ENCODE assay signal across 9 cellular contexts in genomic region chr1:77412794-77413530, GRCh38.
A peak's percentile ranks its signal among the peaks of the same experiment; 100 is the strongest.
DNase-seq lines count a peak whose midpoint lies in the region; ATAC-seq and TF ChIP-seq lines count a peak whose summit lies in the region.
"Had no signal": no experiment of that assay in that cellular context is flagged by ENCODE, and none has a peak within 500 bp of the region (broad histone marks: within the 10 kb centered on the region; RNA-seq: fewer than 3 reads in every experiment).

No MANE protein-coding gene starts in this region.

- peak overlapping the region; percentile 81 for H3K4me3 Mint-ChIP-seq in natural killer cell

- peak overlapping the region in 1 of 2 donors; percentile 42 for H3K27ac Mint-ChIP-seq in natural killer cell

- intact Hi-C loops in natural killer cell (cut with micrococcal nuclease) (loop anchor here (1.0 kb wide), 1 partner anchor 69 kb away; no protein-coding TSS in a partner anchor), cardiac septum (cut with DNase I) (no loop called here)

- H3K4me1 Mint-ChIP-seq in natural killer cell = peaks cover 20 to 21% of the 10 kb centered on the region in 2 donors

- no peak for TF ChIP-seq CTCF in natural killer cell (IDR thresholded peaks at IDR 0.05)

- DNase-seq in MV-4-11 (lab: John Stamatoyannopoulos, UW) (peak; percentile 48), natural killer cell (no peak), NCI-H1092 (lab: John Stamatoyannopoulos, UW) (no peak), cardiac septum (ENCODE audit: low spot score) (no peak)
- DNase-seq in stimulated activated CD4-positive, alpha-beta T cell treated with anti-CD3 and anti-CD28 coated beads, Interleukin-12 subunit alpha, Interleukin-12 subunit beta, amount 100 ng/mL, for 4 hours = no peak
- DNase-seq: esophagus squamous epithelium, occipital lobe had no signal

- peaks cover 22% of the 10 kb centered on the region for H3K36me3 Mint-ChIP-seq in natural killer cell

- H3K27me3 Mint-ChIP-seq in natural killer cell (ENCODE audit: low read depth in 2 of 2) = peaks cover 23 to 39% of the 10 kb centered on the region in 2 donors

- H3K9me3 Mint-ChIP-seq in natural killer cell = peaks cover 0 to 4% of the 10 kb centered on the region in 2 donors

- ATAC-seq in GM19324 (IDR thresholded peaks at IDR 0.05; ENCODE audit: low FRiP score, unreplicated experiment) (peak; percentile 47), HG02759 (IDR thresholded peaks at IDR 0.05; ENCODE audit: unreplicated experiment) (peak; percentile 53), natural killer cell (no peak)

Comparison
In these comparisons a context has a peak if more than half of its experiments do, and no peak if none do; other contexts are left out.
1. ATAC-seq: peak in GM19324 (single experiment) and HG02759 (single experiment); none in natural killer cell (0 of 3).